ENCODE assay signal across 1 cellular context in the genomic region with DNA sequence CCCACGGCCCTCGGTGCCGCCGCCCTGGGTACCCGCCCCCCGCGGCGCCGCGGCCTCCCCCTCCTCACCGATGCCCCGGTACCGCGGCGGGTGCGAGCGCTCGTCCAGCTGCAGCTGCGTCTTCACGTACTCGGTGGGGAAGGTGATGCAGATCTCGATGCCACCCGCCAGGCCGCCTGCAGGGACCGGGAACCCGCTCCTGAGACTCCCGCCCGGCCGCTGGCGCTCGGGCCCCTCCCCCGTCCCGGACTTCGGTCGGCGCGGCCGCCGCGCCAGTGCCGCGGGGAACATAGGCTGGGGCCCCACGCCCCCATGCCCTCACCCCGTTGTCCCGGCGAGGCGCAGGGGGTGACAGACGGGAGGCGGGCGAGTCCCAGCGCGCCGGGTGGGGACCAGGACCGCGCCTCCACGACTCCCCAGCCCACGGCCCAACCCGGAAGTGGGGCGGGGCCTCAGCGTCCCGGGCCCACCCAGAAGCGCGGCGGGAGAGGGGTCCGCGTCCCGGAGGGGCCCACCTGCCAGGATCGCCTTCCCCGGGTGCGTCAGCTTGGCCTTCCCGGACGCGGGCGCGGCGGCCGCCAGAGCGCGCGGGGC.
TF ChIP-seq lines count a peak whose summit lies in the region.

No MANE protein-coding gene starts in this region.

TF ChIP-seq in K562, 482 proteins besides CTCF, POLR2A, EP300 and RAD21 (continues in another document):
- TF ChIP-seq SAFB2 (IDR thresholded peaks at IDR 0.05; ENCODE audit: borderline replicate concordance, low read depth, low read length, severe bottlenecking) (no peak), RCOR1 (IDR thresholded peaks at IDR 0.05; ENCODE audit: borderline replicate concordance in 1 of 2, low read depth in 2 of 2, low read length in 2 of 2) (no peak; a peak in 1 of 4 replicates), SMAD2 (IDR thresholded peaks at IDR 0.05; ENCODE audit: low read depth, low read length) (no peak), YBX1 (IDR thresholded peaks at IDR 0.05) (no peak), BACH1 (tag; IDR thresholded peaks at IDR 0.05) (no peak), MEIS2 (IDR thresholded peaks at IDR 0.05; ENCODE audit: partially characterized antibody) (no peak), ZNF197 (CRISPR knock-in tag; IDR thresholded peaks at IDR 0.05; ENCODE audit: low read depth) (no peak), ZNF696 (CRISPR knock-in tag; conservative IDR thresholded peaks at IDR 0.05) (no peak), PHTF2 (CRISPR knock-in tag; IDR thresholded peaks at IDR 0.05) (no peak), NR3C1 (CRISPR knock-in tag; IDR thresholded peaks at IDR 0.05) (no peak), ASH1L (IDR thresholded peaks at IDR 0.05; ENCODE audit: borderline replicate concordance, low read depth, partially characterized antibody) (no peak), MAFK (IDR thresholded peaks at IDR 0.05; ENCODE audit: low read length) (no peak), NR4A1 (CRISPR knock-in tag; IDR thresholded peaks at IDR 0.05) (peak; percentile 89; the same call in 1 of the 2 replicates), NR4A1 (tag; IDR thresholded peaks at IDR 0.05) (peak; percentile 88), SREBF2 (CRISPR knock-in tag; IDR thresholded peaks at IDR 0.05) (no peak), BHLHE40 (IDR thresholded peaks at IDR 0.05; ENCODE audit: low read length) (peak; percentile 34; the same call in 1 of the 2 replicates), FOXM1 (IDR thresholded peaks at IDR 0.05; ENCODE audit: low read depth) (no peak), FOXM1 (CRISPR knock-in tag; IDR thresholded peaks at IDR 0.05; ENCODE audit: low read depth) (no peak), NELFE (IDR thresholded peaks at IDR 0.05; ENCODE audit: insufficient read depth, insufficient read length) (no peak), DDX20 (tag; IDR thresholded peaks at IDR 0.05; ENCODE audit: low read depth) (no peak), HDAC6 (IDR thresholded peaks at IDR 0.05; ENCODE audit: low read depth, low read length) (peak; percentile 92; the same call in 1 of the 2 replicates), ZNF766 (CRISPR knock-in tag; conservative IDR thresholded peaks at IDR 0.05) (no peak), TRIM24 (IDR thresholded peaks at IDR 0.05) (no peak), PCBP1 (IDR thresholded peaks at IDR 0.05; ENCODE audit: low read depth, low read length, poor library complexity, severe bottlenecking) (no peak), KLF16 (IDR thresholded peaks at IDR 0.05) (no peak), EGR1 (conservative IDR thresholded peaks at IDR 0.05) (no peak), NEUROD1 (IDR thresholded peaks at IDR 0.05; ENCODE audit: borderline replicate concordance, low read depth, low read length, partially characterized antibody) (no peak), GTF2A2 (tag; IDR thresholded peaks at IDR 0.05) (no peak), NFRKB (IDR thresholded peaks at IDR 0.05; ENCODE audit: low read depth) (no peak), MBD2 (IDR thresholded peaks at IDR 0.05; ENCODE audit: borderline replicate concordance, low read depth) (no peak), ZNF263 (CRISPR knock-in tag; IDR thresholded peaks at IDR 0.05; ENCODE audit: borderline replicate concordance) (no peak), ZNF347 (CRISPR knock-in tag; IDR thresholded peaks at IDR 0.05; ENCODE audit: low read depth) (no peak), DACH1 (IDR thresholded peaks at IDR 0.05; ENCODE audit: partially characterized antibody) (no peak), ZNF583 (CRISPR knock-in tag; IDR thresholded peaks at IDR 0.05) (peak; percentile 91), BCOR (IDR thresholded peaks at IDR 0.05) (no peak), ELF2 (CRISPR knock-in tag; IDR thresholded peaks at IDR 0.05) (peak; percentile 98), U2AF1 (optimal IDR thresholded peaks at IDR 0.05; ENCODE audit: low read depth, low read length) (no peak), ZC3H4 (CRISPR knock-in tag; IDR thresholded peaks at IDR 0.05; ENCODE audit: borderline replicate concordance) (no peak), MTA1 (IDR thresholded peaks at IDR 0.05; ENCODE audit: borderline replicate concordance) (no peak), TARDBP (IDR thresholded peaks at IDR 0.05) (no peak), LCOR (CRISPR knock-in tag; IDR thresholded peaks at IDR 0.05) (no peak), MECOM (CRISPR knock-in tag; IDR thresholded peaks at IDR 0.05) (no peak), ZNF253 (CRISPR knock-in tag; conservative IDR thresholded peaks at IDR 0.05) (peak; percentile 56; the same call in 1 of the 2 replicates), OTX1 (CRISPR knock-in tag; IDR thresholded peaks at IDR 0.05) (peak; percentile 21; the same call in 1 of the 2 replicates), MXI1 (IDR thresholded peaks at IDR 0.05; ENCODE audit: low read depth, low read length) (peak; percentile 73), ZNF311 (CRISPR knock-in tag; IDR thresholded peaks at IDR 0.05) (no peak), DNMT1 (IDR thresholded peaks at IDR 0.05) (no peak), ZNF707 (CRISPR knock-in tag; conservative IDR thresholded peaks at IDR 0.05) (no peak; the same call in 1 of the 2 replicates), SUPT5H (IDR thresholded peaks at IDR 0.05) (no peak), NCOA6 (IDR thresholded peaks at IDR 0.05) (no peak), MYC (IDR thresholded peaks at IDR 0.05; ENCODE audit: low read depth, low read length) (peak; percentile 62), MYC (CRISPR knock-in tag; IDR thresholded peaks at IDR 0.05; ENCODE audit: borderline replicate concordance, low read depth) (no peak), MAFG (tag; conservative IDR thresholded peaks at IDR 0.05) (no peak), ZNF586 (CRISPR knock-in tag; conservative IDR thresholded peaks at IDR 0.05) (0 out of 2 replicates have a peak, but pooled peaks have one; percentile 46), SMARCC2 (IDR thresholded peaks at IDR 0.05; ENCODE audit: low read depth) (no peak), TAF7 (tag; IDR thresholded peaks at IDR 0.05) (no peak), RBBP5 (IDR thresholded peaks at IDR 0.05; ENCODE audit: borderline replicate concordance, insufficient read depth, low read length, poor library complexity, severe bottlenecking) (peak; percentile 96)
- TF ChIP-seq, protein P1, sequence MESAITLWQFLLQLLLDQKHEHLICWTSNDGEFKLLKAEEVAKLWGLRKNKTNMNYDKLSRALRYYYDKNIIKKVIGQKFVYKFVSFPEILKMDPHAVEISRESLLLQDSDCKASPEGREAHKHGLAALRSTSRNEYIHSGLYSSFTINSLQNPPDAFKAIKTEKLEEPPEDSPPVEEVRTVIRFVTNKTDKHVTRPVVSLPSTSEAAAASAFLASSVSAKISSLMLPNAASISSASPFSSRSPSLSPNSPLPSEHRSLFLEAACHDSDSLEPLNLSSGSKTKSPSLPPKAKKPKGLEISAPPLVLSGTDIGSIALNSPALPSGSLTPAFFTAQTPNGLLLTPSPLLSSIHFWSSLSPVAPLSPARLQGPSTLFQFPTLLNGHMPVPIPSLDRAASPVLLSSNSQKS (CRISPR knock-in tag; IDR thresholded peaks at IDR 0.05) = no peak
- TF ChIP-seq, protein P2, sequence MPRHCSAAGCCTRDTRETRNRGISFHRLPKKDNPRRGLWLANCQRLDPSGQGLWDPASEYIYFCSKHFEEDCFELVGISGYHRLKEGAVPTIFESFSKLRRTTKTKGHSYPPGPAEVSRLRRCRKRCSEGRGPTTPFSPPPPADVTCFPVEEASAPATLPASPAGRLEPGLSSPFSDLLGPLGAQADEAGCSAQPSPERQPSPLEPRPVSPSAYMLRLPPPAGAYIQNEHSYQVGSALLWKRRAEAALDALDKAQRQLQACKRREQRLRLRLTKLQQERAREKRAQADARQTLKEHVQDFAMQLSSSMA (CRISPR knock-in tag; IDR thresholded peaks at IDR 0.05) = no peak
- TF ChIP-seq, protein P3, sequence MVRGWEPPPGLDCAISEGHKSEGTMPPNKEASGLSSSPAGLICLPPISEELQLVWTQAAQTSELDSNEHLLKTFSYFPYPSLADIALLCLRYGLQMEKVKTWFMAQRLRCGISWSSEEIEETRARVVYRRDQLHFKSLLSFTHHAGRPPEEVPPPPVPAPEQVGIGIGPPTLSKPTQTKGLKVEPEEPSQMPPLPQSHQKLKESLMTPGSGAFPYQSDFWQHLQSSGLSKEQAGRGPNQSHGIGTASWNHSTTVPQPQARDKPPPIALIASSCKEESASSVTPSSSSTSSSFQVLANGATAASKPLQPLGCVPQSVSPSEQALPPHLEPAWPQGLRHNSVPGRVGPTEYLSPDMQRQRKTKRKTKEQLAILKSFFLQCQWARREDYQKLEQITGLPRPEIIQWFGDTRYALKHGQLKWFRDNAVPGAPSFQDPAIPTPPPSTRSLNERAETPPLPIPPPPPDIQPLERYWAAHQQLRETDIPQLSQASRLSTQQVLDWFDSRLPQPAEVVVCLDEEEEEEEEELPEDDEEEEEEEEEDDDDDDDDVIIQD (CRISPR knock-in tag; IDR thresholded peaks at IDR 0.05) = no peak
- TF ChIP-seq, protein P4, sequence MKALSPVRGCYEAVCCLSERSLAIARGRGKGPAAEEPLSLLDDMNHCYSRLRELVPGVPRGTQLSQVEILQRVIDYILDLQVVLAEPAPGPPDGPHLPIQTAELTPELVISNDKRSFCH (CRISPR knock-in tag; IDR thresholded peaks at IDR 0.05) = no peak
- TF ChIP-seq, protein P4 (tag; IDR thresholded peaks at IDR 0.05) = no peak
- TF ChIP-seq, protein P5, sequence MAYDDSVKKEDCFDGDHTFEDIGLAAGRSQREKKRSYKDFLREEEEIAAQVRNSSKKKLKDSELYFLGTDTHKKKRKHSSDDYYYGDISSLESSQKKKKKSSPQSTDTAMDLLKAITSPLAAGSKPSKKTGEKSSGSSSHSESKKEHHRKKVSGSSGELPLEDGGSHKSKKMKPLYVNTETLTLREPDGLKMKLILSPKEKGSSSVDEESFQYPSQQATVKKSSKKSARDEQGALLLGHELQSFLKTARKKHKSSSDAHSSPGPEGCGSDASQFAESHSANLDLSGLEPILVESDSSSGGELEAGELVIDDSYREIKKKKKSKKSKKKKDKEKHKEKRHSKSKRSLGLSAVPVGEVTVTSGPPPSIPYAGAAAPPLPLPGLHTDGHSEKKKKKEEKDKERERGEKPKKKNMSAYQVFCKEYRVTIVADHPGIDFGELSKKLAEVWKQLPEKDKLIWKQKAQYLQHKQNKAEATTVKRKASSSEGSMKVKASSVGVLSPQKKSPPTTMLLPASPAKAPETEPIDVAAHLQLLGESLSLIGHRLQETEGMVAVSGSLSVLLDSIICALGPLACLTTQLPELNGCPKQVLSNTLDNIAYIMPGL (CRISPR knock-in tag; IDR thresholded peaks at IDR 0.05) = no peak
- TF ChIP-seq, protein P6, sequence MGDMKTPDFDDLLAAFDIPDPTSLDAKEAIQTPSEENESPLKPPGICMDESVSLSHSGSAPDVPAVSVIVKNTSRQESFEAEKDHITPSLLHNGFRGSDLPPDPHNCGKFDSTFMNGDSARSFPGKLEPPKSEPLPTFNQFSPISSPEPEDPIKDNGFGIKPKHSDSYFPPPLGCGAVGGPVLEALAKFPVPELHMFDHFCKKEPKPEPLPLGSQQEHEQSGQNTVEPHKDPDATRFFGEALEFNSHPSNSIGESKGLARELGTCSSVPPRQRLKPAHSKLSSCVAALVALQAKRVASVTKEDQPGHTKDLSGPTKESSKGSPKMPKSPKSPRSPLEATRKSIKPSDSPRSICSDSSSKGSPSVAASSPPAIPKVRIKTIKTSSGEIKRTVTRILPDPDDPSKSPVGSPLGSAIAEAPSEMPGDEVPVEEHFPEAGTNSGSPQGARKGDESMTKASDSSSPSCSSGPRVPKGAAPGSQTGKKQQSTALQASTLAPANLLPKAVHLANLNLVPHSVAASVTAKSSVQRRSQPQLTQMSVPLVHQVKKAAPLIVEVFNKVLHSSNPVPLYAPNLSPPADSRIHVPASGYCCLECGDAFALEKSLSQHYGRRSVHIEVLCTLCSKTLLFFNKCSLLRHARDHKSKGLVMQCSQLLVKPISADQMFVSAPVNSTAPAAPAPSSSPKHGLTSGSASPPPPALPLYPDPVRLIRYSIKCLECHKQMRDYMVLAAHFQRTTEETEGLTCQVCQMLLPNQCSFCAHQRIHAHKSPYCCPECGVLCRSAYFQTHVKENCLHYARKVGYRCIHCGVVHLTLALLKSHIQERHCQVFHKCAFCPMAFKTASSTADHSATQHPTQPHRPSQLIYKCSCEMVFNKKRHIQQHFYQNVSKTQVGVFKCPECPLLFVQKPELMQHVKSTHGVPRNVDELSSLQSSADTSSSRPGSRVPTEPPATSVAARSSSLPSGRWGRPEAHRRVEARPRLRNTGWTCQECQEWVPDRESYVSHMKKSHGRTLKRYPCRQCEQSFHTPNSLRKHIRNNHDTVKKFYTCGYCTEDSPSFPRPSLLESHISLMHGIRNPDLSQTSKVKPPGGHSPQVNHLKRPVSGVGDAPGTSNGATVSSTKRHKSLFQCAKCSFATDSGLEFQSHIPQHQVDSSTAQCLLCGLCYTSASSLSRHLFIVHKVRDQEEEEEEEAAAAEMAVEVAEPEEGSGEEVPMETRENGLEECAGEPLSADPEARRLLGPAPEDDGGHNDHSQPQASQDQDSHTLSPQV (IDR thresholded peaks at IDR 0.05) = no peak
- TF ChIP-seq, protein P7, sequence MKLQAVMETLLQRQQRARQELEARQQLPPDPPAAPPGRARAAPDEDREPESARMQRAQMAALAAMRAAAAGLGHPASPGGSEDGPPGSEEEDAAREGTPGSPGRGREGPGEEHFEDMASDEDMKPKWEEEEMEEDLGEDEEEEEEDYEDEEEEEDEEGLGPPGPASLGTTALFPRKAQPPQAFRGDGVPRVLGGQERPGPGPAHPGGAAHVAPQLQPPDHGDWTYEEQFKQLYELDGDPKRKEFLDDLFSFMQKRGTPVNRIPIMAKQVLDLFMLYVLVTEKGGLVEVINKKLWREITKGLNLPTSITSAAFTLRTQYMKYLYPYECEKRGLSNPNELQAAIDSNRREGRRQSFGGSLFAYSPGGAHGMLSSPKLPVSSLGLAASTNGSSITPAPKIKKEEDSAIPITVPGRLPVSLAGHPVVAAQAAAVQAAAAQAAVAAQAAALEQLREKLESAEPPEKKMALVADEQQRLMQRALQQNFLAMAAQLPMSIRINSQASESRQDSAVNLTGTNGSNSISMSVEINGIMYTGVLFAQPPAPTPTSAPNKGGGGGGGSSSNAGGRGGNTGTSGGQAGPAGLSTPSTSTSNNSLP (IDR thresholded peaks at IDR 0.05; ENCODE audit: borderline replicate concordance, low read depth, low read length) = no peak
- TF ChIP-seq, protein P8, sequence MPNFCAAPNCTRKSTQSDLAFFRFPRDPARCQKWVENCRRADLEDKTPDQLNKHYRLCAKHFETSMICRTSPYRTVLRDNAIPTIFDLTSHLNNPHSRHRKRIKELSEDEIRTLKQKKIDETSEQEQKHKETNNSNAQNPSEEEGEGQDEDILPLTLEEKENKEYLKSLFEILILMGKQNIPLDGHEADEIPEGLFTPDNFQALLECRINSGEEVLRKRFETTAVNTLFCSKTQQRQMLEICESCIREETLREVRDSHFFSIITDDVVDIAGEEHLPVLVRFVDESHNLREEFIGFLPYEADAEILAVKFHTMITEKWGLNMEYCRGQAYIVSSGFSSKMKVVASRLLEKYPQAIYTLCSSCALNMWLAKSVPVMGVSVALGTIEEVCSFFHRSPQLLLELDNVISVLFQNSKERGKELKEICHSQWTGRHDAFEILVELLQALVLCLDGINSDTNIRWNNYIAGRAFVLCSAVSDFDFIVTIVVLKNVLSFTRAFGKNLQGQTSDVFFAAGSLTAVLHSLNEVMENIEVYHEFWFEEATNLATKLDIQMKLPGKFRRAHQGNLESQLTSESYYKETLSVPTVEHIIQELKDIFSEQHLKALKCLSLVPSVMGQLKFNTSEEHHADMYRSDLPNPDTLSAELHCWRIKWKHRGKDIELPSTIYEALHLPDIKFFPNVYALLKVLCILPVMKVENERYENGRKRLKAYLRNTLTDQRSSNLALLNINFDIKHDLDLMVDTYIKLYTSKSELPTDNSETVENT (CRISPR knock-in tag; IDR thresholded peaks at IDR 0.05) = peak; percentile 96
